ENCODE assay signal across 17 cellular contexts in genomic region chr7:10931161-10931560, GRCh38. TPM values are rescaled to one million over a fixed set of nuclear protein-coding genes. Genes with fewer than 3 reads are reported as not detected.
DNase-seq lines count a peak whose midpoint lies in the region; ATAC-seq, FAIRE-seq and TF ChIP-seq lines count a peak whose summit lies in the region.
"Had no signal": no experiment of that assay in that cellular context is flagged by ENCODE, and none has a peak within 500 bp of the region (broad histone marks: within the 10 kb centered on the region; RNA-seq: fewer than 3 reads in every experiment).

No MANE protein-coding gene starts in this region.

- H3K4me3 Mint-ChIP-seq in nephron progenitor cell = no peak overlapping the region
- H3K4me3 Mint-ChIP-seq: B cell; CD8-positive, alpha-beta T cell had no signal

- no peaks in the 10 kb centered on the region for H3K27me3 Mint-ChIP-seq in nephron progenitor cell (ENCODE audit: low read depth, poor library complexity)
- H3K27me3 Mint-ChIP-seq: B cell, IgD-negative memory B cell had no signal

- peak overlapping the region; percentile 40; the same call in 1 of the 2 replicates for H2BK5ac ChIP-seq in H1 (ENCODE audit: low read depth, low read length)

- peak overlapping the region; percentile 82 for H4K5ac ChIP-seq in H1 (ENCODE audit: insufficient read length, low read depth, low read length)

- CTCF ChIA-PET in H1 (lab: Charles Lee; ENCODE audit: partially characterized antibody) (interaction anchor here (0.6 to 1.5 kb wide), 2 partner anchors 13 to 700 kb away, joined by 4 to 5 read pairs; no protein-coding TSS in a partner anchor), GM10248 (lab: Yijun Ruan, JAX) (interaction anchor here (1.5 kb wide), 1 partner anchor 33 kb away, joined by 3 read pairs; no protein-coding TSS in a partner anchor)

- H4K8ac ChIP-seq in H1 (ENCODE audit: extremely low read depth, insufficient read depth, low read length) = no peak overlapping the region

- no peak overlapping the region for H3K18ac ChIP-seq in H1 (ENCODE audit: extremely low read depth, low read length)

- no peak for TF ChIP-seq POLR2A in H1 (IDR thresholded peaks at IDR 0.05; ENCODE audit: control extremely low read depth in 1 of 2, low read depth in 2 of 2, low read length in 2 of 2)

- POLR2A ChIA-PET in H1 (lab: Charles Lee; ENCODE audit: partially characterized antibody) = interaction anchor here (0.7 to 7.3 kb wide), 10 partner anchors 7 to 767 kb away, joined by 3 to 60 read pairs (median 4); partner anchors contain the start of gene PHF14
- POLR2A ChIA-PET in GM10248 (lab: Yijun Ruan, JAX) = interaction anchor here (2.1 kb wide), 1 partner anchor 9 kb away, joined by 7 read pairs; a partner anchor contains a TSS

- H3K27me3 ChIP-seq in H7 (ENCODE audit: control insufficient read depth, insufficient read depth, low read length) = no peaks in the 10 kb centered on the region
- H3K27me3 ChIP-seq in NT2/D1 (ENCODE audit: insufficient read depth, insufficient read length) = no peaks in the 10 kb centered on the region
- no peaks in the 10 kb centered on the region for H3K27me3 ChIP-seq in H1 (replicated peaks in 1 of 4; ENCODE audit: control insufficient read depth in 3 of 4, extremely low read depth in 1 of 4, insufficient read depth in 3 of 4, low read length in 3 of 4)
- H3K27me3 ChIP-seq in right cardiac atrium (ENCODE audit: control insufficient read depth, insufficient read depth) = no peaks in the 10 kb centered on the region

- intact Hi-C loops in right cardiac atrium (cut with DNase I) = no loop called here

- H4K91ac ChIP-seq in H1 (replicated peaks; ENCODE audit: insufficient read length, low read length) = no peak overlapping the region

- TF ChIP-seq RAD21 in H1 (IDR thresholded peaks at IDR 0.05 in 1 of 2, conservative IDR thresholded peaks at IDR 0.05 in 1 of 2; ENCODE audit: low read depth in 2 of 2, low read length in 2 of 2) = no peak

- no peaks in the 10 kb centered on the region for H3K9me3 Mint-ChIP-seq in nephron progenitor cell
- H3K9me3 Mint-ChIP-seq: CD8-positive, alpha-beta T cell; IgD-negative memory B cell had no signal

- H2BK120ac ChIP-seq in H1 (replicated peaks; ENCODE audit: low read depth, low read length) = no peak overlapping the region

- H4K20me1 ChIP-seq in H1 (replicated peaks in 1 of 2; ENCODE audit: control insufficient read depth in 1 of 2, insufficient read depth in 2 of 2, low read length in 2 of 2) = no peaks in the 10 kb centered on the region

- no peaks in the 10 kb centered on the region for H3K23me2 ChIP-seq in H1 (ENCODE audit: low read depth, low read length)

- H3K4ac ChIP-seq in H1 (replicated peaks; ENCODE audit: insufficient read length, low read depth, low read length) = no peak overlapping the region

- DNase-seq in H7 (peak; percentile 14), NT2/D1 (ENCODE audit: low read depth, low spot score) (peak; percentile 15), H1 (ENCODE audit: low read depth in 1 of 2, low spot score in 2 of 2) (no peak), nephron progenitor cell (no peak), right cardiac atrium (no peak), GM10248 (ENCODE audit: extremely low spot score) (no peak), NCI-H1694 treated with DMSO at 0.1 percent for 48 hours (lab: John Stamatoyannopoulos, UW) (no peak)
- DNase-seq: C1 segment of cervical spinal cord; CD8-positive, alpha-beta T cell; COR-L47; DMS53; GF-D8; HCEC 1CT had no signal

- H3K9ac ChIP-seq in NT2/D1 (ENCODE audit: insufficient read length, low read depth) = no peak overlapping the region
- no peak overlapping the region for H3K9ac ChIP-seq in H1 (replicated peaks in 1 of 4; ENCODE audit: extremely low read depth in 1 of 4, low read depth in 3 of 4, low read length in 3 of 4)
- H3K9ac ChIP-seq: KMS-11 had no signal

- no peak overlapping the region for H2BK15ac ChIP-seq in H1 (ENCODE audit: low read length)

- H3K36me3 Mint-ChIP-seq in nephron progenitor cell (ENCODE audit: low read depth) = peaks cover 51% of the 10 kb centered on the region

- no peaks in the 10 kb centered on the region for H3K4me1 ChIP-seq in NT2/D1 (ENCODE audit: insufficient read depth, insufficient read length)
- H3K4me1 ChIP-seq in H1 (replicated peaks in 1 of 4; ENCODE audit: control insufficient read depth in 3 of 4, insufficient read depth in 4 of 4, low read length in 3 of 4) = peaks cover 0 to 14% (median 7%) of the 10 kb centered on the region in 4 experiments; a peak in 2 of 7 replicates
- peaks cover 8% of the 10 kb centered on the region for H3K4me1 ChIP-seq in right cardiac atrium (ENCODE audit: control insufficient read depth, insufficient read depth, low read length)

- peaks cover 6% of the 10 kb centered on the region for H3K4me1 Mint-ChIP-seq in nephron progenitor cell
- H3K4me1 Mint-ChIP-seq: B cell had no signal

- H3K79me1 ChIP-seq in H1 (ENCODE audit: low read depth, low read length) = no peaks in the 10 kb centered on the region; the same call in 1 of the 2 replicates

- H3K56ac ChIP-seq in H1 (replicated peaks; ENCODE audit: insufficient read length, low read depth, low read length) = no peak overlapping the region

- no peak overlapping the region for H3K4me3 ChIP-seq in H7 (ENCODE audit: insufficient read depth, low read depth, low read length)
- no peak overlapping the region for H3K4me3 ChIP-seq in NT2/D1 (ENCODE audit: insufficient read length, low read depth)
- H3K4me3 ChIP-seq in H1 (ENCODE audit: extremely low read depth in 1 of 4, insufficient read depth in 2 of 4, low read depth in 3 of 4, low read length in 4 of 4) = no peak overlapping the region
- H3K4me3 ChIP-seq in right cardiac atrium (ENCODE audit: low read length) = no peak overlapping the region

- no peak overlapping the region for H3K27ac ChIP-seq in H1 (ENCODE audit: low read depth, low read length)
- H3K27ac ChIP-seq in right cardiac atrium (ENCODE audit: low read length) = no peak overlapping the region
- H3K27ac ChIP-seq: KMS-11 had no signal

- H2AK5ac ChIP-seq in H1 (ENCODE audit: low read depth, low read length) = no peak overlapping the region

- no peak overlapping the region for H3K23ac ChIP-seq in H1 (ENCODE audit: insufficient read length)

- 58% methylated on average over 5 of the region's 5 CpGs; no CpG with 5 or more reads in 1 of the 2 experiments for WGBS in H1 (ENCODE audit: extremely low coverage in 1 of 2, insufficient coverage in 1 of 2, insufficient read length in 1 of 2, insufficient replicate concordance in 2 of 2, low coverage in 1 of 2, low lambda C conversion rate in 2 of 2, missing lambda C conversion rate in 1 of 2), 2 experiments
- WGBS in right cardiac atrium = 97% methylated on average over 5 of the region's 5 CpGs

- no peak overlapping the region for H2BK12ac ChIP-seq in H1 (ENCODE audit: low read depth, low read length)

- peaks cover 0 to 13% of the 10 kb centered on the region in 2 experiments; a peak in 2 of 4 replicates for H3K79me2 ChIP-seq in H1 (ENCODE audit: control insufficient read depth in 1 of 2, insufficient read depth in 2 of 2, low read length in 2 of 2)

- no peak for ATAC-seq in right cardiac atrium
- ATAC-seq in HG03097 (IDR thresholded peaks at IDR 0.05; ENCODE audit: low FRiP score, unreplicated experiment) = no peak
- ATAC-seq: CD8-positive, alpha-beta T cell had no signal

- H3K14ac ChIP-seq in H1 (ENCODE audit: insufficient read length) = no peak overlapping the region

- H2AFZ ChIP-seq in H1 (ENCODE audit: low read length) = no peak overlapping the region

- H3K27ac Mint-ChIP-seq in nephron progenitor cell = peak overlapping the region; percentile 15
- H3K27ac Mint-ChIP-seq: B cell, IgD-negative memory B cell had no signal

- peaks cover 5% of the 10 kb centered on the region for H3K36me3 ChIP-seq in H7 (replicated peaks; ENCODE audit: control insufficient read depth, insufficient read depth, low read length)
- H3K36me3 ChIP-seq in NT2/D1 (ENCODE audit: insufficient read depth, insufficient read length, low read length) = peaks cover 49% of the 10 kb centered on the region
- peaks cover under 1 to 45% (median 23%) of the 10 kb centered on the region in 4 experiments; a peak in 6 of 8 replicates for H3K36me3 ChIP-seq in H1 (ENCODE audit: control insufficient read depth in 2 of 4, insufficient read depth in 4 of 4, low read length in 3 of 4)

- peak; percentile 48 for FAIRE-seq in H1 (lab: Jason Lieb, UNC)

- no peak overlapping the region for H2BK20ac ChIP-seq in H1 (ENCODE audit: low read length)

- peak overlapping the region in 1 of 2 experiments; percentile 32; a peak in 1 of 4 replicates for H3K4me2 ChIP-seq in H1 (ENCODE audit: insufficient read depth in 1 of 2, low read depth in 2 of 2, low read length in 2 of 2)
- H3K4me2 ChIP-seq: KMS-11 had no signal

- TF ChIP-seq EP300 in H1 (IDR thresholded peaks at IDR 0.05; ENCODE audit: borderline replicate concordance in 1 of 2, low read depth in 2 of 2, low read length in 2 of 2) = no peak

- no peaks in the 10 kb centered on the region for H3K9me3 ChIP-seq in NT2/D1 (ENCODE audit: insufficient read depth, low read length)
- no peaks in the 10 kb centered on the region for H3K9me3 ChIP-seq in H1 (ENCODE audit: insufficient read depth in 2 of 2, low read depth in 1 of 2, low read length in 1 of 2)
- no peaks in the 10 kb centered on the region for H3K9me3 ChIP-seq in right cardiac atrium (ENCODE audit: control insufficient read depth, low read length)

- TF ChIP-seq CTCF in H1 (IDR thresholded peaks at IDR 0.05; ENCODE audit: control extremely low read depth in 1 of 3, insufficient read depth in 1 of 3, low read depth in 1 of 3, low read length in 3 of 3) (no peak), nephron progenitor cell (IDR thresholded peaks at IDR 0.05) (no peak), GM10248 (IDR thresholded peaks at IDR 0.05; ENCODE audit: control extremely low read depth, extremely low read depth, low read depth, missing control alignments) (no peak)

TF ChIP-seq in H1, 55 proteins besides CTCF, POLR2A, EP300 and RAD21 (continues in another document):
- TF ChIP-seq E2F6 (IDR thresholded peaks at IDR 0.05) = no peak

RNA-seq across cellular contexts. Expression of gene PHF14, which starts 42.5 kb away (rescaled TPM):
- total RNA-seq in H7 (2014; rRNA removed; shearing (Covaris generic)) = 26.4 and 28.5 TPM in 2 replicates
- 63.3 and 70.6 TPM in 2 replicates for total RNA-seq in H1 (2021; fragmentation: NEBNext Ultra II Directional; extraction: Animal tissue kit (Norgen Biotek cat#: 25700))
- polyA plus RNA-seq in H1 (2011; rRNA removed) = 8.6 and 17.9 TPM in 2 replicates
- 32.6 TPM for polyA plus RNA-seq in H1 (2011; cell fraction: cytosol; rRNA removed)
- 10.7 TPM for polyA plus RNA-seq in H1 (2011; cell fraction: nucleus; rRNA removed)
- polyA plus RNA-seq in H1 (2012, experiment 1 of 2) = 39.6 to 65.6 TPM (median 46.7 TPM) in 4 replicates
- polyA plus RNA-seq in H1 (2012, experiment 2 of 2) = 5.4 TPM
- polyA plus RNA-seq in H1 (2013, experiment 1 of 2) = 52.8 TPM
- 52.4 TPM for polyA plus RNA-seq in H1 (2013, experiment 2 of 2)
- 52.7 and 64.9 TPM in 2 replicates for polyA minus RNA-seq in H1 (2011; rRNA and poly(A)+ RNA removed)
- 28.2 TPM for polyA minus RNA-seq in H1 (2011; cell fraction: cytosol; rRNA and poly(A)+ RNA removed)
- 109 TPM for polyA minus RNA-seq in H1 (2011; cell fraction: nucleus; rRNA and poly(A)+ RNA removed)
- total RNA-seq in right cardiac atrium = 10 to 100 TPM; 15.5 to 17.3 (median 17.0) TPM
- 9.8 TPM for polyA plus RNA-seq in right cardiac atrium

Comparison
In these comparisons a context has a peak if more than half of its experiments do, and no peak if none do; other contexts are left out.
1. DNase-seq: peak in H7 (single experiment) and NT2/D1 (single experiment); none in H1 (0 of 2), nephron progenitor cell (single experiment), right cardiac atrium (0 of 3), GM10248 (single experiment) and NCI-H1694 treated with DMSO at 0.1 percent for 48 hours (single experiment).